In genomic region chr6:158707120-158707519, GRCh38 we compare ENCODE assay signal across 11 cellular contexts. TPM values are rescaled to one million over a fixed set of nuclear protein-coding genes. Genes with fewer than 3 reads are reported as not detected.
DNase-seq lines count a peak whose midpoint lies in the region; ATAC-seq and TF ChIP-seq lines count a peak whose summit lies in the region.
"Had no signal": no experiment of that assay in that cellular context is flagged by ENCODE, and none has a peak within 500 bp of the region (broad histone marks: within the 10 kb centered on the region; RNA-seq: fewer than 3 reads in every experiment).

No MANE protein-coding gene starts in this region.

- WGBS in esophagus muscularis mucosa, result 20% methylated on average over 5 of the region's 5 CpGs

- intact Hi-C loops in esophagus muscularis mucosa (cut with DNase I), result loop anchor here (2.0 to 5.0 kb wide), 2 partner anchors 55 to 110 kb away; no protein-coding TSS in a partner anchor
- intact Hi-C loops in colonic mucosa (cut with DNase I), result loop anchor here (10.0 kb wide), 1 partner anchor 108 kb away; the partner anchor contains the start of gene EZR
- intact Hi-C loops in natural killer cell (cut with micrococcal nuclease), result no loop called here

- peak overlapping the region; percentile 80 for H3K4me2 ChIP-seq in OCI-LY1 (ENCODE audit: low read length)

- H3K27ac Mint-ChIP-seq in natural killer cell, result peak overlapping the region in 1 of 2 donors; percentile 66

- H3K27me3 ChIP-seq in OCI-LY1 (ENCODE audit: insufficient read depth, low read length), result no peaks in the 10 kb centered on the region
- H3K27me3 ChIP-seq in esophagus muscularis mucosa, result no peaks in the 10 kb centered on the region
- H3K27me3 ChIP-seq in colonic mucosa, result no peaks in the 10 kb centered on the region

- no peaks in the 10 kb centered on the region for H3K27me3 Mint-ChIP-seq in natural killer cell (ENCODE audit: low read depth in 2 of 2)

- ATAC-seq in HG03520 (IDR thresholded peaks at IDR 0.05; ENCODE audit: unreplicated experiment), result no peak
- no peak for ATAC-seq in natural killer cell

- TF ChIP-seq POLR2A in esophagus muscularis mucosa (IDR thresholded peaks at IDR 0.05; ENCODE audit: low read depth), result no peak

- no peaks in the 10 kb centered on the region for H3K79me2 ChIP-seq in OCI-LY1 (ENCODE audit: insufficient read depth, low read length)

- no peak overlapping the region for H3K4me3 ChIP-seq in OCI-LY1 (ENCODE audit: low read depth, low read length, poor library complexity, severe bottlenecking)
- peak overlapping the region in 2 of 4 donors; percentile 6 to 30 for H3K4me3 ChIP-seq in esophagus muscularis mucosa
- H3K4me3 ChIP-seq in colonic mucosa, result no peak overlapping the region

- no peaks in the 10 kb centered on the region for H3K36me3 Mint-ChIP-seq in natural killer cell
- H3K36me3 Mint-ChIP-seq: IgD-negative memory B cell had no signal

- no peak overlapping the region for H3K4me3 Mint-ChIP-seq in natural killer cell
- H3K4me3 Mint-ChIP-seq: neural crest cell had no signal

- H3K9ac ChIP-seq in OCI-LY1 (ENCODE audit: low read length) (no peak overlapping the region; the same call in 1 of the 2 replicates), colonic mucosa (ENCODE audit: low read depth in 2 of 2, low read length in 2 of 2) (peak overlapping the region in 1 of 2 donors; percentile 9)

- peaks cover 14 to 26% of the 10 kb centered on the region in 2 donors for H3K4me1 Mint-ChIP-seq in natural killer cell

- no peak for TF ChIP-seq EP300 in esophagus muscularis mucosa (IDR thresholded peaks at IDR 0.05)

- no peaks in the 10 kb centered on the region; the same call in 1 of the 2 replicates for H3F3A ChIP-seq in OCI-LY1 (ENCODE audit: insufficient read depth, low read length)

- DNase-seq in AG08396 (ENCODE audit: low spot score) (peak; percentile 56), esophagus muscularis mucosa (ENCODE audit: extremely low spot score) (no peak), mucosa of gallbladder (ENCODE audit: low spot score) (peak; percentile 79), colonic mucosa (no peak), natural killer cell (no peak), NCI-H82 (lab: John Stamatoyannopoulos, UW) (no peak)
- DNase-seq: caudate nucleus had no signal

- no peak for TF ChIP-seq CTCF in OCI-LY1 (IDR thresholded peaks at IDR 0.05; ENCODE audit: low read length)
- TF ChIP-seq CTCF in esophagus muscularis mucosa (IDR thresholded peaks at IDR 0.05), result no peak
- no peak for TF ChIP-seq CTCF in colonic mucosa (IDR thresholded peaks at IDR 0.05)
- no peak for TF ChIP-seq CTCF in natural killer cell (IDR thresholded peaks at IDR 0.05)

- no peaks in the 10 kb centered on the region for H4K20me1 ChIP-seq in OCI-LY1 (ENCODE audit: insufficient read depth, low read length)

- no peaks in the 10 kb centered on the region for H3K9me3 ChIP-seq in OCI-LY1 (ENCODE audit: low read length)
- H3K9me3 ChIP-seq in esophagus muscularis mucosa, result no peaks in the 10 kb centered on the region
- H3K9me3 ChIP-seq in colonic mucosa, result no peaks in the 10 kb centered on the region

- H3K4me1 ChIP-seq in OCI-LY1 (ENCODE audit: insufficient read depth, low read length, severe bottlenecking) (peaks cover 51% of the 10 kb centered on the region), esophagus muscularis mucosa (peaks cover 44 to 56% (median 54%) of the 10 kb centered on the region in 4 donors), colonic mucosa (peaks cover 8% of the 10 kb centered on the region)

- no peak overlapping the region for H2AFZ ChIP-seq in OCI-LY1 (ENCODE audit: low read length)

- H3K36me3 ChIP-seq in OCI-LY1 (ENCODE audit: insufficient read depth, low read length), result no peaks in the 10 kb centered on the region
- no peaks in the 10 kb centered on the region for H3K36me3 ChIP-seq in esophagus muscularis mucosa
- no peaks in the 10 kb centered on the region for H3K36me3 ChIP-seq in colonic mucosa

- H3K9me2 ChIP-seq in OCI-LY1 (ENCODE audit: low read depth, low read length), result no peaks in the 10 kb centered on the region

- H3K27ac ChIP-seq in OCI-LY1 (ENCODE audit: low read depth, low read length, poor library complexity, severe bottlenecking) (peak overlapping the region; percentile 65), esophagus muscularis mucosa (replicated peaks in 1 of 4) (peak overlapping the region; percentile 73 to 88 (median 82)), colonic mucosa (no peak overlapping the region)

- H3K9me3 Mint-ChIP-seq in natural killer cell, result no peaks in the 10 kb centered on the region
- H3K9me3 Mint-ChIP-seq: IgD-negative memory B cell, neural crest cell had no signal

RNA-seq across cellular contexts. Expression of gene SYTL3, which starts 57.3 kb away (rescaled TPM):
- 10 to 100 TPM in 1 of 4 donors, 1 to 10 TPM in 3; 4.8 to 10.1 (median 7.6) TPM for total RNA-seq in esophagus muscularis mucosa
- total RNA-seq in mucosa of gallbladder, result 4.1 TPM
- 1 to 10 TPM; 1.1 to 3.1 TPM for total RNA-seq in colonic mucosa
- 100 to 1,000 TPM in 1 of 3 donors, 10 to 100 TPM in 2; 84.1 to 143 (median 89.0) TPM for total RNA-seq in natural killer cell

Comparison
In these comparisons a context has a peak if more than half of its experiments do, and no peak if none do; other contexts are left out.
1. DNase-seq: peak in AG08396 (single experiment) and mucosa of gallbladder (single experiment); none in esophagus muscularis mucosa (single experiment), colonic mucosa (single experiment), natural killer cell (single experiment) and NCI-H82 (single experiment).
2. RNA of gene SYTL3, which starts 57.3 kb away (total RNA-seq): 84.1 to 143 TPM in natural killer cell; 4.8 to 10.1 TPM in esophagus muscularis mucosa, 4.1 TPM in mucosa of gallbladder (single experiment) and 1.1 to 3.1 TPM in colonic mucosa; every median in the first group is over 4 times any median in the second.